In the genomic region with DNA sequence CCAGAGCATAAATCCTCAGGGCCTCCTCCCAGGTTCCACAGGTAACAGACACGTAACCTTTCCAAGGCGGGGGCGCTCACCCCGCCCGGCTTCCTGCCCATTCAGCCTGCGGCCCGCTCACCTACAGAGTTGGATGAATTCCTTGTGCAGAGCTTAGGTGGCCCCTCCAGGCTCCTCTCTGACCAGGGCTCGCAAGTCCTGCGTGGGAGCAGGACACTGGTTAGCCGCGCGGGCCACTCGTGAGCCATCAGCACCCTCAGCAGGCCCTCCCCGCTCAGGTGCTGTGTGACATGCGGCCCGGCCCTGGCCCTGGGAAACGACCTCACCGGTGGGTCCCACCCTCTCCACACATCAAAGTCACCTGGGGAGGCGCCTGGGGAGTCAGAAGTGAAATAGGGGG, we compare ENCODE assay signal across 1 cellular context.
TF ChIP-seq lines count a peak whose summit lies in the region.

No MANE protein-coding gene starts in this region.

TF ChIP-seq in K562, 482 proteins besides CTCF, POLR2A, EP300 and RAD21:
- TF ChIP-seq ESRRB (CRISPR knock-in tag; IDR thresholded peaks at IDR 0.05; ENCODE audit: borderline replicate concordance) (no peak), MEF2D (tag; conservative IDR thresholded peaks at IDR 0.05; ENCODE audit: low read depth) (no peak), ZNF695 (CRISPR knock-in tag; IDR thresholded peaks at IDR 0.05) (no peak), ZNF561 (CRISPR knock-in tag; conservative IDR thresholded peaks at IDR 0.05) (no peak), HDAC3 (IDR thresholded peaks at IDR 0.05; ENCODE audit: borderline replicate concordance, partially characterized antibody) (no peak), ETV6 (IDR thresholded peaks at IDR 0.05; ENCODE audit: borderline replicate concordance in 1 of 2, low read depth in 2 of 2, low read length in 1 of 2) (no peak), ETV6 (CRISPR knock-in tag; IDR thresholded peaks at IDR 0.05; ENCODE audit: borderline replicate concordance) (no peak), PRMT5 (CRISPR knock-in tag; IDR thresholded peaks at IDR 0.05) (no peak), ZNF778 (CRISPR knock-in tag; IDR thresholded peaks at IDR 0.05) (no peak), PHF8 (IDR thresholded peaks at IDR 0.05; ENCODE audit: borderline replicate concordance, low read length) (no peak), MYBL2 (IDR thresholded peaks at IDR 0.05; ENCODE audit: low read depth) (no peak), MYBL2 (CRISPR knock-in tag; IDR thresholded peaks at IDR 0.05; ENCODE audit: borderline replicate concordance) (no peak), LCOR (CRISPR knock-in tag; IDR thresholded peaks at IDR 0.05) (no peak), ZNF24 (IDR thresholded peaks at IDR 0.05) (no peak), TSC22D4 (tag; IDR thresholded peaks at IDR 0.05) (no peak)
- TF ChIP-seq, protein P1, sequence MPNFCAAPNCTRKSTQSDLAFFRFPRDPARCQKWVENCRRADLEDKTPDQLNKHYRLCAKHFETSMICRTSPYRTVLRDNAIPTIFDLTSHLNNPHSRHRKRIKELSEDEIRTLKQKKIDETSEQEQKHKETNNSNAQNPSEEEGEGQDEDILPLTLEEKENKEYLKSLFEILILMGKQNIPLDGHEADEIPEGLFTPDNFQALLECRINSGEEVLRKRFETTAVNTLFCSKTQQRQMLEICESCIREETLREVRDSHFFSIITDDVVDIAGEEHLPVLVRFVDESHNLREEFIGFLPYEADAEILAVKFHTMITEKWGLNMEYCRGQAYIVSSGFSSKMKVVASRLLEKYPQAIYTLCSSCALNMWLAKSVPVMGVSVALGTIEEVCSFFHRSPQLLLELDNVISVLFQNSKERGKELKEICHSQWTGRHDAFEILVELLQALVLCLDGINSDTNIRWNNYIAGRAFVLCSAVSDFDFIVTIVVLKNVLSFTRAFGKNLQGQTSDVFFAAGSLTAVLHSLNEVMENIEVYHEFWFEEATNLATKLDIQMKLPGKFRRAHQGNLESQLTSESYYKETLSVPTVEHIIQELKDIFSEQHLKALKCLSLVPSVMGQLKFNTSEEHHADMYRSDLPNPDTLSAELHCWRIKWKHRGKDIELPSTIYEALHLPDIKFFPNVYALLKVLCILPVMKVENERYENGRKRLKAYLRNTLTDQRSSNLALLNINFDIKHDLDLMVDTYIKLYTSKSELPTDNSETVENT (CRISPR knock-in tag; IDR thresholded peaks at IDR 0.05), result no peak
- TF ChIP-seq, protein P2, sequence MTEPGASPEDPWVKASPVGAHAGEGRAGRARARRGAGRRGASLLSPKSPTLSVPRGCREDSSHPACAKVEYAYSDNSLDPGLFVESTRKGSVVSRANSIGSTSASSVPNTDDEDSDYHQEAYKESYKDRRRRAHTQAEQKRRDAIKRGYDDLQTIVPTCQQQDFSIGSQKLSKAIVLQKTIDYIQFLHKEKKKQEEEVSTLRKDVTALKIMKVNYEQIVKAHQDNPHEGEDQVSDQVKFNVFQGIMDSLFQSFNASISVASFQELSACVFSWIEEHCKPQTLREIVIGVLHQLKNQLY (CRISPR knock-in tag; conservative IDR thresholded peaks at IDR 0.05), result no peak
